26 cellular contexts compared by ENCODE assay signal in genomic region chr20:17501701-17502100, GRCh38.
"Had no signal": no experiment of that assay in that cellular context is flagged by ENCODE, and none has a peak within 500 bp of the region (broad histone marks: within the 10 kb centered on the region; RNA-seq: fewer than 3 reads in every experiment).

No MANE protein-coding gene starts in this region.

- H3K4me2 ChIP-seq: neural progenitor cell had no signal

- H3K27me3 ChIP-seq: esophagus squamous epithelium, gastroesophageal sphincter, right lobe of liver, stomach, tibial artery, upper lobe of right lung, vagina had no signal

- DNase-seq: effector memory CD8-positive, alpha-beta T cell; esophagus squamous epithelium; foreskin fibroblast; glutamatergic neuron; immature natural killer cell; kidney; left colon; left ventricle myocardium superior; mesenchymal stem cell; midbrain; occipital lobe; psoas muscle; retina; stimulated activated CD4-positive, alpha-beta T cell treated with anti-CD3 and anti-CD28 coated beads, Interleukin-4, amount 100 ng/mL, for 4 hours; stimulated activated naive CD4-positive, alpha-beta T cell; stomach; substantia nigra; tibial artery; upper lobe of right lung had no signal

- H3K79me2 ChIP-seq: parathyroid adenoma had no signal

- H3K4me1 ChIP-seq: neural progenitor cell, psoas muscle had no signal

- H3K36me3 ChIP-seq: esophagus squamous epithelium, gastroesophageal sphincter, neural progenitor cell, right lobe of liver, stomach, tibial artery, upper lobe of right lung, vagina had no signal

- H3K27ac ChIP-seq: esophagus squamous epithelium, gastroesophageal sphincter, neural progenitor cell, parathyroid adenoma, psoas muscle, right lobe of liver, skin epidermis, stomach, tibial artery, upper lobe of right lung, vagina had no signal

- H3K9ac ChIP-seq: neural progenitor cell, parathyroid adenoma had no signal

- H3K9me3 ChIP-seq: esophagus squamous epithelium, gastroesophageal sphincter, psoas muscle, right lobe of liver, stomach, tibial artery, upper lobe of right lung, vagina had no signal

- H3K4me3 ChIP-seq: esophagus squamous epithelium, gastroesophageal sphincter, lung, neural progenitor cell, psoas muscle, right lobe of liver, skin epidermis, stomach, tibial artery, upper lobe of right lung, vagina had no signal

- H2AFZ ChIP-seq: neural progenitor cell, parathyroid adenoma had no signal
